Comparison of ENCODE assay signal across 1 cellular context in genomic region chrX:18389968-18390367, GRCh38.
TF ChIP-seq lines count a peak whose summit lies in the region.

No MANE protein-coding gene starts in this region.

TF ChIP-seq in Ishikawa, 13 proteins besides CTCF, POLR2A, EP300 and RAD21 (continued from another document):
- no peak for TF ChIP-seq REST (IDR thresholded peaks at IDR 0.05; ENCODE audit: low read depth)
- no peak for TF ChIP-seq FOXM1 (IDR thresholded peaks at IDR 0.05; ENCODE audit: borderline replicate concordance, low read depth)
- no peak for TF ChIP-seq CREB1 (IDR thresholded peaks at IDR 0.05; ENCODE audit: low read depth)
- TF ChIP-seq TEAD4 (IDR thresholded peaks at IDR 0.05), result no peak
- TF ChIP-seq YY1 (IDR thresholded peaks at IDR 0.05; ENCODE audit: low read depth), result no peak
- TF ChIP-seq NFIC (IDR thresholded peaks at IDR 0.05), result no peak
- TF ChIP-seq CEBPB (IDR thresholded peaks at IDR 0.05), result no peak
- no peak for TF ChIP-seq EGR1 (IDR thresholded peaks at IDR 0.05)
